Comparison of ENCODE assay signal across 14 cellular contexts in the genomic region with DNA sequence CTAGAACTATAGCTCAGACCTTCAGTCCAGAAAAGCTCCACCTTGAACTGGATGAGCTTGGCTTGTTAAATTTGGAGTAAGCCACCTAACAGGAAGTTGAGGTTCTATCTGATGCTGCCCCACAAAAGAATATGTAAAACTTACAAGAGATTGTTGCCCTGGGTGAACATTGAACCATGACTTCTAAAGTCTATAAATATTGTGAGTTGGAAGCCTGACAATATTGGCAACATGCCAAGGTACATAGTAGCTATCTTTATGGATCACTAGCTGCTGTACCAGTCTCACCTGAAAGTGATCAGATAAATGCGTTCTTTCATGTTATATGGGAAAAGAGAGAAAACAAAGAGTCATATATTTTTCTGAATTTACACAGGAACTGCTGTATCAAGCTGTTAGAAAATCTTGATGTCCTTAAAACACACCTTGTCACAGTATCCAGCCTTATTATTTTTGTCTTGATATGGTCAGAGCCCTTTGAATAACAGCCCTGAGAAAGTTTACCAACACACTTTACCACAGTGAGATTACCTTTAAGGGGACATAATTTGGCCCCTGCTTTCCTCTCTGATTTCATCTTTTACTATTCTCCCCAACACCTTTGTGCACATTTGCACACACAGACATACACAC.
DNase-seq lines count a peak whose midpoint lies in the region; TF ChIP-seq lines count a peak whose summit lies in the region.
"Had no signal": no experiment of that assay in that cellular context is flagged by ENCODE, and none has a peak within 500 bp of the region (broad histone marks: within the 10 kb centered on the region; RNA-seq: fewer than 3 reads in every experiment).

No MANE protein-coding gene starts in this region.

- H3K4me3 ChIP-seq in breast epithelium (no peak overlapping the region), right atrium auricular region (no peak overlapping the region)
- H3K4me3 ChIP-seq: A549, testis had no signal

- H3K9me3 Mint-ChIP-seq in MCF 10A (ENCODE audit: unreplicated experiment) (no peaks in the 10 kb centered on the region), type B pancreatic cell (peaks cover 14% of the 10 kb centered on the region)

- CTCF ChIA-PET in MCF 10A (lab: Yijun Ruan, JAX), result interaction anchor here (0.6 to 2.1 kb wide), 7 partner anchors 9 to 297 kb away, joined by 3 to 12 read pairs (median 4); no protein-coding TSS in a partner anchor

- intact Hi-C loops in MCF 10A (cut with micrococcal nuclease), result loop anchor here (5.0 kb wide), 1 partner anchor 200 kb away; no protein-coding TSS in a partner anchor
- intact Hi-C loops in breast epithelium (cut with DNase I; ENCODE audit: low total_unique reads), result no loop called here

- peak; percentile 21 for DNase-seq in MCF 10A (ENCODE audit: unreplicated experiment)
- no peak for DNase-seq in breast epithelium (ENCODE audit: low spot score in 2 of 2)
- DNase-seq in NCI-H526 treated with DMSO at 0.1 percent for 48 hours (lab: John Stamatoyannopoulos, UW), result peak; percentile 92
- DNase-seq in right atrium auricular region (ENCODE audit: low spot score), result no peak
- DNase-seq in type B pancreatic cell (ENCODE audit: extremely low spot score, unreplicated experiment), result no peak
- DNase-seq in UCSD-AML1 (lab: John Stamatoyannopoulos, UW; ENCODE audit: unreplicated experiment), result no peak
- no peak for DNase-seq in effector CD4-positive, alpha-beta T cell
- DNase-seq in ecto neural progenitor cell (ENCODE audit: low spot score), result no peak
- DNase-seq: cortex of kidney; hippocampal formation; stimulated activated CD4-positive, alpha-beta T cell treated with anti-CD3 and anti-CD28 coated beads, Interleukin-4, amount 100 ng/mL, for 4 hours; T-helper 17 cell had no signal

- peaks cover 0 to 4% of the 10 kb centered on the region in 2 donors for H3K4me1 ChIP-seq in breast epithelium
- peaks cover 0 to 30% of the 10 kb centered on the region in 2 donors for H3K4me1 ChIP-seq in right atrium auricular region
- H3K4me1 ChIP-seq: A549, testis had no signal

- no peaks in the 10 kb centered on the region for H3K36me3 Mint-ChIP-seq in MCF 10A (ENCODE audit: insufficient read depth, unreplicated experiment)
- H3K36me3 Mint-ChIP-seq in type B pancreatic cell, result no peaks in the 10 kb centered on the region

- no peak for TF ChIP-seq POLR2A in breast epithelium (IDR thresholded peaks at IDR 0.05)

- H3K27me3 Mint-ChIP-seq in MCF 10A (ENCODE audit: insufficient read depth, unreplicated experiment) (no peaks in the 10 kb centered on the region), type B pancreatic cell (no peaks in the 10 kb centered on the region)

- POLR2A ChIA-PET in MCF 10A (lab: Yijun Ruan, JAX), result interaction anchor here (0.8 to 1.5 kb wide), 4 partner anchors 8 to 217 kb away, joined by 3 to 9 read pairs (median 3); no protein-coding TSS in a partner anchor

- no peaks in the 10 kb centered on the region for H3K9me3 ChIP-seq in breast epithelium
- H3K9me3 ChIP-seq in right atrium auricular region, result no peaks in the 10 kb centered on the region
- H3K9me3 ChIP-seq: A549, testis had no signal

- TF ChIP-seq CTCF in MCF 10A (IDR thresholded peaks at IDR 0.05; ENCODE audit: unreplicated experiment), result no peak
- no peak for TF ChIP-seq CTCF in breast epithelium (IDR thresholded peaks at IDR 0.05)
- TF ChIP-seq CTCF in right atrium auricular region (IDR thresholded peaks at IDR 0.05), result no peak
- no peak for TF ChIP-seq CTCF in type B pancreatic cell (conservative IDR thresholded peaks at IDR 0.05)

- no TSS peak for BruUV-seq in MCF 10A (replicated peaks; lab: Mats Ljungman, UMichigan)

- H3K36me3 ChIP-seq in breast epithelium (no peaks in the 10 kb centered on the region), right atrium auricular region (no peaks in the 10 kb centered on the region)

- no peaks in the 10 kb centered on the region for H3K27me3 ChIP-seq in breast epithelium
- no peaks in the 10 kb centered on the region for H3K27me3 ChIP-seq in right atrium auricular region
- H3K27me3 ChIP-seq: testis had no signal

- H3K4me1 Mint-ChIP-seq in MCF 10A (ENCODE audit: insufficient read depth, unreplicated experiment) (peaks cover 14% of the 10 kb centered on the region), type B pancreatic cell (ENCODE audit: unreplicated experiment) (peaks cover 17% of the 10 kb centered on the region)

- H3K27ac Mint-ChIP-seq in MCF 10A (ENCODE audit: low read depth, unreplicated experiment) (no peak overlapping the region), type B pancreatic cell (peak overlapping the region; percentile 68)
- H3K27ac Mint-ChIP-seq: T-helper 17 cell had no signal

- H3K27ac ChIP-seq in breast epithelium (peak overlapping the region in 1 of 2 donors; percentile 9), right atrium auricular region (peak overlapping the region; percentile 29 to 70)
- H3K27ac ChIP-seq: A549, testis had no signal

- H3K4me3 Mint-ChIP-seq in MCF 10A (ENCODE audit: unreplicated experiment) (no peak overlapping the region), type B pancreatic cell (peak overlapping the region; percentile 7)
- H3K4me3 Mint-ChIP-seq: T-helper 17 cell had no signal

Comparison
In these comparisons a context has a peak if more than half of its experiments do, and no peak if none do; other contexts are left out.
1. DNase-seq: peak in MCF 10A (single experiment) and NCI-H526 treated with DMSO at 0.1 percent for 48 hours (single experiment); none in breast epithelium (0 of 2), right atrium auricular region (single experiment), type B pancreatic cell (single experiment), UCSD-AML1 (single experiment), effector CD4-positive, alpha-beta T cell (single experiment) and ecto neural progenitor cell (single experiment).